Comparison of ENCODE assay signal across 14 cellular contexts in the genomic region with DNA sequence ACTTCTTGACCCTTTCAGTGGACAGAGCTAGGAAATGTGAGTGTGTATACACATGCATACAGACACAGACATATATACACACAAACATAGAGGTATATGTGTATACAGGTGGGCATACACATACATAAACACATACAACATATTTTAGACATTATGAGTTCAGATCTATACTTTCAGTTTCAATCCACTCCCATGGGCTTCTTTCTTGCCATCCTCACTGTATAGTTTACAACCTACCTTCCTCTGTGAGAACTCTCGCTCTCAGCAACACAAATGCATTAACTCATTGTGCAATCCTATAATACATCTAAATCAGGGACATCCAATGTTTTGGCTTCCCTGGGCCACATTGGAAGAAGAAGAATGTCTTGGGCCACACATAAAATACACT. TPM values are rescaled to one million over a fixed set of nuclear protein-coding genes. Genes with fewer than 3 reads are reported as not detected.
DNase-seq lines count a peak whose midpoint lies in the region; ATAC-seq and TF ChIP-seq lines count a peak whose summit lies in the region.
"Had no signal": no experiment of that assay in that cellular context is flagged by ENCODE, and none has a peak within 500 bp of the region (broad histone marks: within the 10 kb centered on the region; RNA-seq: fewer than 3 reads in every experiment).

No MANE protein-coding gene starts in this region.

- ATAC-seq in GM18511 (IDR thresholded peaks at IDR 0.05; ENCODE audit: unreplicated experiment) (peak; percentile 82), GM21367 (IDR thresholded peaks at IDR 0.05; ENCODE audit: unreplicated experiment) (peak; percentile 88), HG02938 (IDR thresholded peaks at IDR 0.05; ENCODE audit: unreplicated experiment) (peak; percentile 92), HG03521 (IDR thresholded peaks at IDR 0.05; ENCODE audit: unreplicated experiment) (peak; percentile 75)

- CTCF ChIA-PET in CD4-positive, alpha-beta memory T cell (lab: Charles Lee; ENCODE audit: partially characterized antibody): no interaction called here
- CTCF ChIA-PET in HEK293T (lab: Yijun Ruan, JAX): no interaction called here

- H3K4me3 Mint-ChIP-seq in progenitor cell of endocrine pancreas (ENCODE audit: low read depth): no peak overlapping the region
- H3K4me3 Mint-ChIP-seq in CD4-positive, alpha-beta memory T cell: no peak overlapping the region
- H3K4me3 Mint-ChIP-seq: activated T-helper 1 cell treated with anti-CD3 and anti-CD28 coated beads, Interleukin-12 subunit alpha, Interleukin-12 subunit beta, Interleukin-2, Interleukin-4 antibody, amounts not matched to agents 30 ng/mL and 10 ng/mL and 1 ng/mL, durations not matched to agents 14 hours and 24 hours and 36 hours; brain had no signal

- no peak overlapping the region for H3K4me3 ChIP-seq in CD4-positive, alpha-beta memory T cell (ENCODE audit: low read length in 2 of 2)

- no peak overlapping the region for H3K27ac ChIP-seq in CD4-positive, alpha-beta memory T cell (ENCODE audit: low read depth, low read length)

- TF ChIP-seq CTCF in progenitor cell of endocrine pancreas (IDR thresholded peaks at IDR 0.05; ENCODE audit: unreplicated experiment): no peak

- POLR2A ChIA-PET in CD4-positive, alpha-beta memory T cell (lab: Charles Lee; ENCODE audit: partially characterized antibody): no interaction called here
- POLR2A ChIA-PET in HEK293T (lab: Yijun Ruan, JAX): no interaction called here

- no peaks in the 10 kb centered on the region for H3K27me3 Mint-ChIP-seq in progenitor cell of endocrine pancreas
- peaks cover 0 to 3% of the 10 kb centered on the region in 2 donors for H3K27me3 Mint-ChIP-seq in CD4-positive, alpha-beta memory T cell

- no peaks in the 10 kb centered on the region for H3K36me3 Mint-ChIP-seq in progenitor cell of endocrine pancreas (ENCODE audit: insufficient read depth)
- no peaks in the 10 kb centered on the region for H3K36me3 Mint-ChIP-seq in CD4-positive, alpha-beta memory T cell
- H3K36me3 Mint-ChIP-seq: brain had no signal

- no peak for DNase-seq in progenitor cell of endocrine pancreas (ENCODE audit: low spot score, unreplicated experiment)
- no peak for DNase-seq in CD4-positive, alpha-beta memory T cell
- DNase-seq in ecto neural progenitor cell (ENCODE audit: low spot score): no peak
- DNase-seq in HEK293T (ENCODE audit: extremely low spot score): no peak
- DNase-seq: activated CD4-positive, CD25-positive, alpha-beta regulatory T cell; H7; NCI-H69 had no signal

- intact Hi-C loops in CD4-positive, alpha-beta memory T cell (cut with micrococcal nuclease): no loop called here

- no peaks in the 10 kb centered on the region for H3K36me3 ChIP-seq in CD4-positive, alpha-beta memory T cell (ENCODE audit: insufficient read depth, low read length)

- no peaks in the 10 kb centered on the region for H3K9me3 Mint-ChIP-seq in progenitor cell of endocrine pancreas (ENCODE audit: low read depth)
- no peaks in the 10 kb centered on the region for H3K9me3 Mint-ChIP-seq in CD4-positive, alpha-beta memory T cell
- H3K9me3 Mint-ChIP-seq: activated T-helper 1 cell treated with anti-CD3 and anti-CD28 coated beads, Interleukin-12 subunit alpha, Interleukin-12 subunit beta, Interleukin-2, Interleukin-4 antibody, amounts not matched to agents 30 ng/mL and 10 ng/mL and 1 ng/mL, durations not matched to agents 14 hours and 24 hours and 36 hours had no signal

- H3K4me1 Mint-ChIP-seq in progenitor cell of endocrine pancreas (ENCODE audit: low read depth): no peaks in the 10 kb centered on the region
- peaks cover 0 to 2% (median 0%) of the 10 kb centered on the region in 4 donors for H3K4me1 Mint-ChIP-seq in CD4-positive, alpha-beta memory T cell

- no peaks in the 10 kb centered on the region for H3K9me3 ChIP-seq in CD4-positive, alpha-beta memory T cell (ENCODE audit: control insufficient read depth in 1 of 2, low read length in 2 of 2)

- H3K27me3 ChIP-seq in CD4-positive, alpha-beta memory T cell (ENCODE audit: insufficient read depth, low read length): no peaks in the 10 kb centered on the region

- no peaks in the 10 kb centered on the region for H3K4me1 ChIP-seq in CD4-positive, alpha-beta memory T cell (ENCODE audit: insufficient read depth, low read length)

- H3K27ac Mint-ChIP-seq in progenitor cell of endocrine pancreas: no peak overlapping the region
- no peak overlapping the region for H3K27ac Mint-ChIP-seq in CD4-positive, alpha-beta memory T cell
- H3K27ac Mint-ChIP-seq: activated T-helper 1 cell treated with anti-CD3 and anti-CD28 coated beads, Interleukin-12 subunit alpha, Interleukin-12 subunit beta, Interleukin-2, Interleukin-4 antibody, amounts not matched to agents 30 ng/mL and 10 ng/mL and 1 ng/mL, durations not matched to agents 14 hours and 24 hours and 36 hours; brain had no signal

TF ChIP-seq in HEK293T, 16 proteins besides CTCF, POLR2A, EP300 and RAD21:
- TF ChIP-seq CTBP1 (IDR thresholded peaks at IDR 0.05; ENCODE audit: borderline replicate concordance) (no peak), NFRKB (IDR thresholded peaks at IDR 0.05) (no peak), ELF4 (IDR thresholded peaks at IDR 0.05) (no peak), FOXA1 (IDR thresholded peaks at IDR 0.05) (no peak), L3MBTL2 (conservative IDR thresholded peaks at IDR 0.05) (no peak), HDGF (IDR thresholded peaks at IDR 0.05; ENCODE audit: borderline replicate concordance) (no peak), ZNF384 (IDR thresholded peaks at IDR 0.05) (no peak), SUZ12 (IDR thresholded peaks at IDR 0.05) (no peak), TARDBP (IDR thresholded peaks at IDR 0.05) (no peak), FOXM1 (IDR thresholded peaks at IDR 0.05; ENCODE audit: borderline replicate concordance) (no peak), BHLHE40 (IDR thresholded peaks at IDR 0.05; ENCODE audit: borderline replicate concordance) (no peak), LEF1 (IDR thresholded peaks at IDR 0.05; ENCODE audit: borderline replicate concordance) (no peak), SP1 (IDR thresholded peaks at IDR 0.05) (no peak)

RNA-seq across cellular contexts. Expression of a gene that starts 21.2 kb away (rescaled TPM):
- total RNA-seq in progenitor cell of endocrine pancreas: not detected in 2 replicates
- not detected for total RNA-seq in CD4-positive, alpha-beta memory T cell
- polyA plus RNA-seq in CD4-positive, alpha-beta memory T cell: not detected
- total RNA-seq: activated T-helper 1 cell treated with anti-CD3 and anti-CD28 coated beads, Interleukin-12 subunit alpha, Interleukin-12 subunit beta, Interleukin-2, Interleukin-4 antibody, amounts not matched to agents 30 ng/mL and 10 ng/mL and 1 ng/mL, durations not matched to agents 14 hours and 24 hours and 36 hours; endothelial cell of umbilical vein; H7 had no signal
- polyA plus RNA-seq: endothelial cell of umbilical vein had no signal
